ENCODE assay signal across 8 cellular contexts in genomic region chr2:201118121-201118956, GRCh38. TPM values are rescaled to one million over a fixed set of nuclear protein-coding genes. Genes with fewer than 3 reads are reported as not detected.
DNase-seq lines count a peak whose midpoint lies in the region; ATAC-seq, FAIRE-seq and TF ChIP-seq lines count a peak whose summit lies in the region.

No MANE protein-coding gene starts in this region.

- peak overlapping the region; percentile 95 for H3K9ac ChIP-seq in endothelial cell of umbilical vein (replicated peaks; ENCODE audit: extremely low read depth, insufficient read depth, low read length)

- dilution Hi-C loops in endothelial cell of umbilical vein (cut with MboI; ENCODE audit: extremely low pct_ligation_motif_present, low sequenced_read_pairs) = no loop called here

- peak; percentile 20 to 66 for TF ChIP-seq CTCF in endothelial cell of umbilical vein (IDR thresholded peaks at IDR 0.05; ENCODE audit: extremely low read depth in 1 of 2, insufficient read depth in 1 of 2, low read depth in 1 of 2, low read length in 2 of 2)

- peak in 12 of 14 donors; percentile 51 to 78 (median 68) for DNase-seq in C1 segment of cervical spinal cord (lab: John Stamatoyannopoulos, UW)
- peak; percentile 92 for DNase-seq in NK-92 treated with Interleukin-12 subunit alpha and Interleukin-12 subunit beta, amount 100 ng/mL, for 24 hours (lab: John Stamatoyannopoulos, UW)
- peak; percentile 74 for DNase-seq in activated CD8-positive, alpha-beta memory T cell treated with anti-CD3 and anti-CD28 coated beads, Interleukin-2, amount 50 U/mL, for 24 hours (ENCODE audit: extremely low read depth)
- DNase-seq in endothelial cell of umbilical vein (ENCODE audit: low read depth, low spot score) = peak; percentile 90
- peak; percentile 73 for DNase-seq in stimulated activated CD8-positive, alpha-beta memory T cell treated with anti-CD3 and anti-CD28 coated beads, Interleukin-7, amount 100 ng/mL, for 24 hours (ENCODE audit: low read depth)

- H3K4me2 ChIP-seq in endothelial cell of umbilical vein (ENCODE audit: insufficient read depth, low read length) = peak overlapping the region; percentile 99

- H3K27me3 ChIP-seq in endothelial cell of umbilical vein (ENCODE audit: control insufficient read depth in 2 of 2, insufficient read depth in 2 of 2, low read length in 2 of 2) = no peaks in the 10 kb centered on the region
- no peaks in the 10 kb centered on the region for H3K27me3 ChIP-seq in mononuclear cell (ENCODE audit: insufficient read depth, low read length)

- H3K27ac ChIP-seq in endothelial cell of umbilical vein (ENCODE audit: insufficient read depth, low read depth, low read length) = peak overlapping the region; percentile 88

- H4K20me1 ChIP-seq in endothelial cell of umbilical vein (replicated peaks; ENCODE audit: control insufficient read depth, extremely low read depth, insufficient read depth, low read length) = no peaks in the 10 kb centered on the region

- peak; percentile 72 for FAIRE-seq in endothelial cell of umbilical vein (lab: Jason Lieb, UNC)

- no peaks in the 10 kb centered on the region for H3K9me1 ChIP-seq in endothelial cell of umbilical vein (replicated peaks; ENCODE audit: control insufficient read depth, extremely low read depth, insufficient read depth, low read length)

- POLR2A ChIA-PET in endothelial cell of umbilical vein (lab: Charles Lee) = interaction anchor here (0.8 to 2.3 kb wide), 6 partner anchors 10 to 49 kb away, joined by 3 to 11 read pairs (median 4); no protein-coding TSS in a partner anchor

- H3K9me3 ChIP-seq in endothelial cell of umbilical vein (replicated peaks; ENCODE audit: control insufficient read depth, insufficient read depth, low read length) (no peaks in the 10 kb centered on the region), mononuclear cell (ENCODE audit: low read depth, low read length) (no peaks in the 10 kb centered on the region)

- CTCF ChIA-PET in endothelial cell of umbilical vein (lab: Charles Lee) = interaction anchor here (0.7 to 5.4 kb wide), 20 partner anchors 10 to 217 kb away, joined by 3 to 140 read pairs (median 6); partner anchors contain the start of gene CASP10

- peaks cover 56% of the 10 kb centered on the region for H3K79me2 ChIP-seq in endothelial cell of umbilical vein (ENCODE audit: control insufficient read depth, insufficient read depth, low read length)

- intact Hi-C loops in endothelial cell of umbilical vein (cut with micrococcal nuclease) = loop anchor here (1.0 to 5.0 kb wide), 6 partner anchors 12 to 406 kb away; no protein-coding TSS in a partner anchor

- peaks cover 60% of the 10 kb centered on the region for H3K4me1 ChIP-seq in endothelial cell of umbilical vein (ENCODE audit: control insufficient read depth, extremely low read depth, insufficient read depth, low read length)
- peaks cover 62% of the 10 kb centered on the region for H3K4me1 ChIP-seq in mononuclear cell (ENCODE audit: insufficient read depth, low read length)

- no peak overlapping the region for H2AFZ ChIP-seq in endothelial cell of umbilical vein (ENCODE audit: low read depth, low read length)

- peak; percentile 42 for ATAC-seq in GM19025 (IDR thresholded peaks at IDR 0.05; ENCODE audit: low read depth, unreplicated experiment)
- ATAC-seq in HG03280 (IDR thresholded peaks at IDR 0.05; ENCODE audit: unreplicated experiment) = peak; percentile 38

- BruUV-seq in endothelial cell of umbilical vein (replicated peaks; lab: Mats Ljungman, UMichigan) = TSS peak; percentile 40

- H3K4me3 ChIP-seq in endothelial cell of umbilical vein (replicated peaks in 1 of 3; ENCODE audit: insufficient read depth in 1 of 3, low read depth in 1 of 3, low read length in 3 of 3) (peak overlapping the region; percentile 77 to 99 (median 77)), mononuclear cell (ENCODE audit: low read length) (peak overlapping the region; percentile 97)

- H3K36me3 ChIP-seq in endothelial cell of umbilical vein (ENCODE audit: control insufficient read depth in 2 of 2, extremely low read depth in 1 of 2, insufficient read depth in 2 of 2, low read length in 2 of 2) = peaks cover 2 to 9% of the 10 kb centered on the region in 2 experiments

- TF ChIP-seq POLR2A in endothelial cell of umbilical vein (IDR thresholded peaks at IDR 0.05; ENCODE audit: low read depth, low read length) = peak; percentile 67

TF ChIP-seq in endothelial cell of umbilical vein, 7 proteins besides CTCF, POLR2A, EP300 and RAD21:
- TF ChIP-seq MYC (IDR thresholded peaks at IDR 0.05; ENCODE audit: low read depth, low read length) (no peak), POLR2AphosphoS5 (IDR thresholded peaks at IDR 0.05; ENCODE audit: insufficient read depth, low read depth, low read length) (peak; percentile 67), EZH2 (IDR thresholded peaks at IDR 0.05; ENCODE audit: borderline replicate concordance, low read depth, low read length, severe bottlenecking) (no peak), GATA2 (IDR thresholded peaks at IDR 0.05; ENCODE audit: insufficient read depth, insufficient read length, low read depth, low read length) (peak; percentile 12), FOS (IDR thresholded peaks at IDR 0.05; ENCODE audit: borderline replicate concordance, insufficient read depth, low read length) (no peak)

RNA-seq across cellular contexts. Expression of gene CFLAR, which starts 2.4 kb away (rescaled TPM):
- 222 and 260 TPM in 2 replicates for total RNA-seq in endothelial cell of umbilical vein
- 85.5 and 104 TPM in 2 replicates for polyA plus RNA-seq in endothelial cell of umbilical vein
- 88.8 and 91.9 TPM in 2 replicates for polyA plus RNA-seq in endothelial cell of umbilical vein (2011; cell fraction: cytosol; rRNA removed)
- 323 and 358 TPM in 2 replicates for polyA plus RNA-seq in endothelial cell of umbilical vein (2011; cell fraction: nucleus; rRNA removed)
- 177 and 182 TPM in 2 replicates for polyA plus RNA-seq in endothelial cell of umbilical vein (2012)
- polyA minus RNA-seq in endothelial cell of umbilical vein = 353 and 362 TPM in 2 replicates
- 5.4 TPM for polyA minus RNA-seq in endothelial cell of umbilical vein (2011; cell fraction: cytosol; rRNA and poly(A)+ RNA removed)
- 427 and 521 TPM in 2 replicates for polyA minus RNA-seq in endothelial cell of umbilical vein (2011; cell fraction: nucleus; rRNA and poly(A)+ RNA removed)
- total RNA-seq in mononuclear cell = 376 TPM

RNA-seq across cellular contexts. Expression of gene NDUFB3, which starts 46.5 kb away (rescaled TPM):
- 96.7 and 101 TPM in 2 replicates for total RNA-seq in endothelial cell of umbilical vein
- 41.8 and 65.6 TPM in 2 replicates for polyA plus RNA-seq in endothelial cell of umbilical vein
- 73.5 and 94.3 TPM in 2 replicates for polyA plus RNA-seq in endothelial cell of umbilical vein (2011; cell fraction: cytosol; rRNA removed)
- polyA plus RNA-seq in endothelial cell of umbilical vein (2011; cell fraction: nucleus; rRNA removed) = 23.2 and 36.0 TPM in 2 replicates
- 106 and 132 TPM in 2 replicates for polyA plus RNA-seq in endothelial cell of umbilical vein (2012)
- 13.7 and 26.9 TPM in 2 replicates for polyA minus RNA-seq in endothelial cell of umbilical vein
- polyA minus RNA-seq in endothelial cell of umbilical vein (2011; cell fraction: cytosol; rRNA and poly(A)+ RNA removed) = 12.1 TPM
- polyA minus RNA-seq in endothelial cell of umbilical vein (2011; cell fraction: nucleus; rRNA and poly(A)+ RNA removed) = 5.7 and 5.8 TPM in 2 replicates
- total RNA-seq in mononuclear cell = 13.9 TPM

RNA-seq across cellular contexts. Expression of gene HYCC2, which starts 46.9 kb away (rescaled TPM):
- total RNA-seq in endothelial cell of umbilical vein = 20.3 and 21.2 TPM in 2 replicates
- polyA plus RNA-seq in endothelial cell of umbilical vein = 2.4 and 3.0 TPM in 2 replicates
- polyA plus RNA-seq in endothelial cell of umbilical vein (2011; cell fraction: cytosol; rRNA removed) = 2.2 and 2.4 TPM in 2 replicates
- polyA plus RNA-seq in endothelial cell of umbilical vein (2011; cell fraction: nucleus; rRNA removed) = 12.7 and 15.7 TPM in 2 replicates
- 5.3 and 6.0 TPM in 2 replicates for polyA plus RNA-seq in endothelial cell of umbilical vein (2012)
- 16.8 and 18.2 TPM in 2 replicates for polyA minus RNA-seq in endothelial cell of umbilical vein
- polyA minus RNA-seq in endothelial cell of umbilical vein (2011; cell fraction: cytosol; rRNA and poly(A)+ RNA removed) = 5.9 TPM
- 35.0 and 53.9 TPM in 2 replicates for polyA minus RNA-seq in endothelial cell of umbilical vein (2011; cell fraction: nucleus; rRNA and poly(A)+ RNA removed)
- 39.3 TPM for total RNA-seq in mononuclear cell

Comparison
In these comparisons a context has a peak if more than half of its experiments do, and no peak if none do; other contexts are left out.
1. Peak in every context shown above with its lines: DNase-seq, ATAC-seq, H3K4me3 ChIP-seq and H3K27ac ChIP-seq.